In the genomic region with DNA sequence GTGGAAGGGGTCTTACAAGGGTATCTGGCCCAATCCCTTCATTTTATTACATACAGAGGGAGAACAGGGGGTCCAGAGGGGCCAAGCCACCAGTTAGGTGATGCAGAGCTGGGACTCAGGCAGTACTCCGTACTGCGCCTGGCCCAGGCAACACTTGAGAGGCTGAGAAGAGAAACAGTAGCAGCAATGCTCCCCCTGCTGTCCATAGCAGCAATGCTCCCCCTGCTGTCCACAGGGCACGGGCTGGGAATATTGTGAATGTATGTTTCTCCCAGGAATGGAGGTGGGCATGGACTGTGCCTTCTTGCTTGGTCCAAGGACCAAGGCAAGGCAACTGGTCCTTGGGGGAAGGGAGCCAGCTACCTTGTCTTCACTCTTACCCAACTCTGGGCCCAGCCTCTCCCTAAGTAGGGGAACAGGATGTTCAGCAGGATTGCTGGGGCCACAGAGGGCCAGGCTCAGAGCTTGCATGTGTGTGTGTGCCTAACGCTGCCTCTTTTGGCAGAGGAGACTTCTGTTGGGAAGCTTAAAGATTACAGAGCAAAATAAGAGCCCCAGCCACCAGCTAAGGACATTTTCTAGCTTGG, we compare ENCODE assay signal across 7 cellular contexts. TPM values are rescaled to one million over a fixed set of nuclear protein-coding genes. Genes with fewer than 3 reads are reported as not detected.
A peak's percentile ranks its signal among the peaks of the same experiment; 100 is the strongest.
DNase-seq lines count a peak whose midpoint lies in the region; ATAC-seq and TF ChIP-seq lines count a peak whose summit lies in the region.

No MANE protein-coding gene starts in this region.

- peak overlapping the region; percentile 87 for H2AK9ac ChIP-seq in IMR-90 (replicated peaks; ENCODE audit: low read depth, low read length, poor library complexity)

- H3K4me1 ChIP-seq in IMR-90 (ENCODE audit: control insufficient read depth, insufficient read depth, low read length) (peaks cover 61% of the 10 kb centered on the region), liver (ENCODE audit: control insufficient read depth in 4 of 4, insufficient read depth in 4 of 4, low read length in 3 of 4) (peaks cover 0 to 25% (median 19%) of the 10 kb centered on the region in 4 donors), thoracic aorta (ENCODE audit: control insufficient read depth in 1 of 2, low read depth in 2 of 2) (peaks cover 32 to 40% of the 10 kb centered on the region in 2 donors)

- TF ChIP-seq CTCF in IMR-90 (conservative IDR thresholded peaks at IDR 0.05; ENCODE audit: low read depth, low read length) = peak; percentile 91
- peak; percentile 58 for TF ChIP-seq CTCF in liver (IDR thresholded peaks at IDR 0.05; ENCODE audit: low read depth, low read length, missing input control)
- TF ChIP-seq CTCF in thoracic aorta (IDR thresholded peaks at IDR 0.05) = peak; percentile 46

- H3K4ac ChIP-seq in IMR-90 (ENCODE audit: low read depth, low read length) = peak overlapping the region; percentile 99

- no peaks in the 10 kb centered on the region for H4K20me1 ChIP-seq in IMR-90 (ENCODE audit: insufficient read depth, low read length)

- in situ Hi-C loops in IMR-90 (cut with MboI; ENCODE audit: low sequenced_read_pairs) = loop anchor here (5.0 kb wide), 1 partner anchor 130 kb away; a partner anchor contains a TSS

- peak; percentile 26; the same call in 1 of the 2 replicates for TF ChIP-seq POLR2A in IMR-90 (IDR thresholded peaks at IDR 0.05; ENCODE audit: low read depth, low read length)

- H3K56ac ChIP-seq in IMR-90 (ENCODE audit: extremely low read depth, insufficient read depth, low read length) = peak overlapping the region; percentile 86; the same call in 1 of the 2 replicates

- H3K23ac ChIP-seq in IMR-90 (ENCODE audit: low read depth, low read length) = peak overlapping the region; percentile 98

- peak overlapping the region; percentile 100 for H4K91ac ChIP-seq in IMR-90 (ENCODE audit: insufficient read depth, low read depth, low read length)

- WGBS in IMR-90 (ENCODE audit: extremely low coverage in 2 of 2, insufficient read length in 1 of 2), 2 experiments = 72% methylated on average over 3 of the region's 4 CpGs; no CpG with 5 or more reads in 1 of the 2 experiments
- WGBS in liver = 60% methylated on average over 4 of the region's 4 CpGs

- no peak overlapping the region for H3K4me3 ChIP-seq in IMR-90 (ENCODE audit: insufficient read depth, low read depth, low read length)
- H3K4me3 ChIP-seq in liver (ENCODE audit: low read depth in 1 of 3, low read length in 3 of 3) = no peak overlapping the region
- no peak overlapping the region for H3K4me3 ChIP-seq in thoracic aorta

- peak overlapping the region; percentile 100 for H2BK120ac ChIP-seq in IMR-90 (ENCODE audit: low read depth, low read length)

- H3K14ac ChIP-seq in IMR-90 (replicated peaks; ENCODE audit: low read depth, low read length) = peak overlapping the region; percentile 99

- peak overlapping the region; percentile 86 for H4K5ac ChIP-seq in IMR-90 (ENCODE audit: low read depth, low read length)

- no peaks in the 10 kb centered on the region for H3K36me3 ChIP-seq in IMR-90 (ENCODE audit: control insufficient read depth, insufficient read depth, low read length)
- peaks cover 0 to 6% (median 0%) of the 10 kb centered on the region in 4 donors for H3K36me3 ChIP-seq in liver (ENCODE audit: control insufficient read depth in 4 of 4, insufficient read depth in 3 of 4, low read depth in 1 of 4, low read length in 3 of 4)
- H3K36me3 ChIP-seq in thoracic aorta = no peaks in the 10 kb centered on the region

- no TSS peak for BruUV-seq in IMR-90 (replicated peaks; lab: Mats Ljungman, UMichigan)

- peak overlapping the region; percentile 100 for H2BK20ac ChIP-seq in IMR-90 (ENCODE audit: low read depth, low read length)

- H3K27ac ChIP-seq in IMR-90 (ENCODE audit: insufficient read depth, low read length) (peak overlapping the region; percentile 88), cingulate gyrus (ENCODE audit: low read depth, low read length) (peak overlapping the region; percentile 58), liver (ENCODE audit: low read depth in 1 of 2, low read length in 2 of 2) (peak overlapping the region in 1 of 2 donors; percentile 72), thoracic aorta (peak overlapping the region; percentile 78 to 83)

- ATAC-seq in IMR-90 (ENCODE audit: low read depth) (peak; percentile 20), thoracic aorta (ENCODE audit: insufficient number of reproducible peaks, low FRiP score, low read depth) (no peak), HG03025 (IDR thresholded peaks at IDR 0.05; ENCODE audit: low FRiP score, unreplicated experiment) (no peak)

- H3K9me1 ChIP-seq in IMR-90 (ENCODE audit: insufficient read depth, low read length) = peaks cover 55% of the 10 kb centered on the region

- H2BK5ac ChIP-seq in IMR-90 (ENCODE audit: low read depth, low read length, poor library complexity, severe bottlenecking) = peak overlapping the region; percentile 94

- dilution Hi-C loops in IMR-90 (cut with HindIII; ENCODE audit: low sequenced_read_pairs, unreplicated experiment) = no loop called here

- H3K27me3 ChIP-seq in IMR-90 (ENCODE audit: control insufficient read depth, insufficient read depth, low read length) (no peaks in the 10 kb centered on the region), liver (ENCODE audit: control insufficient read depth in 4 of 4, insufficient read depth in 4 of 4, low read length in 3 of 4) (no peaks in the 10 kb centered on the region), thoracic aorta (replicated peaks; ENCODE audit: insufficient read depth) (no peaks in the 10 kb centered on the region)

- H3K4me2 ChIP-seq in IMR-90 (ENCODE audit: low read depth, low read length) = no peak overlapping the region

- H3K18ac ChIP-seq in IMR-90 (ENCODE audit: low read depth, low read length) = peak overlapping the region; percentile 92

- peak overlapping the region; percentile 99 for H2BK15ac ChIP-seq in IMR-90 (ENCODE audit: low read depth, low read length)

- H3K9ac ChIP-seq in IMR-90 (ENCODE audit: low read depth, low read length) = 0 out of 2 replicates have a peak overlapping the region, but pooled peaks have one; percentile 19
- no peak overlapping the region for H3K9ac ChIP-seq in liver (ENCODE audit: low read depth in 1 of 2, low read length in 2 of 2)

- intact Hi-C loops in IMR-90 (cut with micrococcal nuclease) = loop anchor here (2.0 kb wide), 1 partner anchor 32 kb away; no protein-coding TSS in a partner anchor

- DNase-seq in DMS53 treated with DMSO at 0.1 percent for 48 hours (lab: John Stamatoyannopoulos, UW; ENCODE audit: unreplicated experiment) (peak; percentile 60), IMR-90 (peak; percentile 84), SK-N-DZ (ENCODE audit: low spot score) (peak; percentile 67), thoracic aorta (ENCODE audit: low spot score) (no peak)

- peak overlapping the region; percentile 68 for H2AFZ ChIP-seq in IMR-90 (replicated peaks; ENCODE audit: low read length, poor library complexity)

- POLR2A ChIA-PET in IMR-90 (lab: Charles Lee; ENCODE audit: unreplicated experiment) = interaction anchor here (0.6 to 1.0 kb wide), 3 partner anchors 22 to 123 kb away, joined by 3 read pairs; a partner anchor contains a TSS

- TF ChIP-seq RAD21 in IMR-90 (IDR thresholded peaks at IDR 0.05; ENCODE audit: low read length) = peak; percentile 57
- peak; percentile 61 to 77 for TF ChIP-seq RAD21 in liver (IDR thresholded peaks at IDR 0.05)

- H3K9me3 ChIP-seq in IMR-90 (ENCODE audit: control insufficient read depth, insufficient read depth, low read length) = no peaks in the 10 kb centered on the region
- no peaks in the 10 kb centered on the region for H3K9me3 ChIP-seq in liver (ENCODE audit: control insufficient read depth in 4 of 4, low read length in 3 of 4)
- no peaks in the 10 kb centered on the region for H3K9me3 ChIP-seq in thoracic aorta

- peaks cover 0 to 61% of the 10 kb centered on the region in 2 experiments; a peak in 2 of 4 replicates for H3K79me1 ChIP-seq in IMR-90 (ENCODE audit: low read depth in 1 of 2, low read length in 2 of 2)

- peak overlapping the region; percentile 100 for H2AK5ac ChIP-seq in IMR-90 (ENCODE audit: low read depth, low read length)

- H4K8ac ChIP-seq in IMR-90 (ENCODE audit: low read depth in 2 of 2, low read length in 2 of 2) = peak overlapping the region; percentile 97 to 98

- CTCF ChIA-PET in IMR-90 (lab: Yijun Ruan, JAX) = interaction anchor here (0.6 to 1.7 kb wide), 10 partner anchors 9 to 162 kb away, joined by 3 to 9 read pairs (median 4); a partner anchor contains a TSS

TF ChIP-seq in IMR-90, 13 proteins besides CTCF, POLR2A, EP300 and RAD21 (continues in another document):
- TF ChIP-seq MAZ (IDR thresholded peaks at IDR 0.05; ENCODE audit: borderline replicate concordance, low read depth, low read length) = peak; percentile 34; the same call in 1 of the 2 replicates
- TF ChIP-seq MAFK (IDR thresholded peaks at IDR 0.05; ENCODE audit: low read depth, low read length) = no peak

TF ChIP-seq in liver, 16 proteins besides CTCF, POLR2A, EP300 and RAD21 (continues in another document):
- no peak for TF ChIP-seq FOXA2 (IDR thresholded peaks at IDR 0.05)

RNA-seq across cellular contexts. Expression of a gene that starts 14.8 kb away (rescaled TPM):
- total RNA-seq in IMR-90 (2012; rRNA removed) (not detected in 2 replicates), liver (under 1 TPM in 1 of 2 donors, not detected in 1; 0.05 TPM), thoracic aorta (not detected)
- polyA plus RNA-seq in IMR-90 (2012; rRNA removed) (0.02 and 0.03 TPM in 2 replicates), liver (not detected)
- 0.02 TPM in 1 of 2 replicates, not detected in the other for polyA plus RNA-seq in IMR-90 (2012; cell fraction: cytosol; rRNA removed)
- polyA plus RNA-seq in IMR-90 (2012; cell fraction: nucleus; rRNA removed; ENCODE audit: low replicate concordance) = 0.03 and 0.13 TPM in 2 replicates
- not detected in 2 replicates for polyA plus RNA-seq in SK-N-DZ (2014; cell fraction: cytosol; rRNA removed)
- polyA plus RNA-seq in SK-N-DZ (2014; cell fraction: nucleus; rRNA removed) = 0.38 TPM in 1 of 2 replicates, not detected in the other

RNA-seq across cellular contexts. Expression of a gene that starts 22.5 kb away (rescaled TPM):
- total RNA-seq in IMR-90 (2012; rRNA removed) (215 and 227 TPM in 2 replicates), liver (10 to 100 TPM; 60.8 to 71.3 TPM), thoracic aorta (10 to 100 TPM; 46.2 to 76.6 TPM)
- polyA plus RNA-seq in IMR-90 (2012; rRNA removed) (215 and 258 TPM in 2 replicates), liver (100 to 1,000 TPM; 140 to 160 TPM)
- 163 and 323 TPM in 2 replicates for polyA plus RNA-seq in IMR-90 (2012; cell fraction: cytosol; rRNA removed)
- 385 and 588 TPM in 2 replicates for polyA plus RNA-seq in IMR-90 (2012; cell fraction: nucleus; rRNA removed; ENCODE audit: low replicate concordance)
- polyA plus RNA-seq in SK-N-DZ (2014; cell fraction: cytosol; rRNA removed) = 270 and 283 TPM in 2 replicates
- polyA plus RNA-seq in SK-N-DZ (2014; cell fraction: nucleus; rRNA removed) = 178 and 255 TPM in 2 replicates

RNA-seq across cellular contexts. Expression of a gene that starts 29.1 kb away (rescaled TPM):
- total RNA-seq in IMR-90 (2012; rRNA removed) (5.9 and 7.2 TPM in 2 replicates), liver (1 to 10 TPM; 5.2 to 5.4 TPM), thoracic aorta (10 to 100 TPM; 38.1 to 38.3 TPM)
- polyA plus RNA-seq in IMR-90 (2012; rRNA removed) (64.9 and 67.6 TPM in 2 replicates), liver (10 to 100 TPM; 15.2 to 16.0 TPM)
- 56.9 and 92.5 TPM in 2 replicates for polyA plus RNA-seq in IMR-90 (2012; cell fraction: cytosol; rRNA removed)
- 54.7 and 75.9 TPM in 2 replicates for polyA plus RNA-seq in IMR-90 (2012; cell fraction: nucleus; rRNA removed; ENCODE audit: low replicate concordance)
- 9.7 and 12.5 TPM in 2 replicates for polyA plus RNA-seq in SK-N-DZ (2014; cell fraction: cytosol; rRNA removed)
- 16.3 and 18.4 TPM in 2 replicates for polyA plus RNA-seq in SK-N-DZ (2014; cell fraction: nucleus; rRNA removed)
